ENCODE assay signal across 1 cellular context in the genomic region with DNA sequence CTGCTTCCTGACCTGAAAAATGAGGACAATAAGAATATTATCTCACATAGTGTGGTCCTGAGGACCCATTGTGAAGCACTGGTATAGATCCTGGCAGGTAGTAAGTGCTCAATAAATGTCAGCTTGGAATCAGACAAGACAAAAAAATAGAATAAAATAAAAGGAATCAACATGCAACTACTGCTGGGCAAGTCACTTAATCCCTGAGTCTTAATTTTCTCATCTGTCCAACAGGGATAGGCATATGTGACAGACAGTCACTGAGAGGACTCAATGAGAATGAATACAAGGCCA.
TF ChIP-seq lines count a peak whose summit lies in the region.

No MANE protein-coding gene starts in this region.

TF ChIP-seq in IMR-90, 13 proteins besides CTCF, POLR2A, EP300 and RAD21:
- TF ChIP-seq RFX5 (IDR thresholded peaks at IDR 0.05; ENCODE audit: low read depth, low read length) (no peak), MAZ (IDR thresholded peaks at IDR 0.05; ENCODE audit: borderline replicate concordance, low read depth, low read length) (no peak), MAFK (IDR thresholded peaks at IDR 0.05; ENCODE audit: low read depth, low read length) (no peak), CEBPB (IDR thresholded peaks at IDR 0.05; ENCODE audit: low read depth, low read length) (no peak), NFE2L2 (IDR thresholded peaks at IDR 0.05; ENCODE audit: low read depth, low read length) (no peak), MXI1 (IDR thresholded peaks at IDR 0.05; ENCODE audit: borderline replicate concordance, low read depth, low read length) (no peak), CHD1 (IDR thresholded peaks at IDR 0.05; ENCODE audit: low read depth, low read length) (no peak), RCOR1 (IDR thresholded peaks at IDR 0.05; ENCODE audit: insufficient replicate concordance, low read length) (no peak), FOS (IDR thresholded peaks at IDR 0.05; ENCODE audit: low read depth, low read length) (no peak), BHLHE40 (IDR thresholded peaks at IDR 0.05; ENCODE audit: low read depth, low read length) (no peak), SMC3 (IDR thresholded peaks at IDR 0.05; ENCODE audit: low read depth, low read length) (no peak)
- TF ChIP-seq, protein P1, sequence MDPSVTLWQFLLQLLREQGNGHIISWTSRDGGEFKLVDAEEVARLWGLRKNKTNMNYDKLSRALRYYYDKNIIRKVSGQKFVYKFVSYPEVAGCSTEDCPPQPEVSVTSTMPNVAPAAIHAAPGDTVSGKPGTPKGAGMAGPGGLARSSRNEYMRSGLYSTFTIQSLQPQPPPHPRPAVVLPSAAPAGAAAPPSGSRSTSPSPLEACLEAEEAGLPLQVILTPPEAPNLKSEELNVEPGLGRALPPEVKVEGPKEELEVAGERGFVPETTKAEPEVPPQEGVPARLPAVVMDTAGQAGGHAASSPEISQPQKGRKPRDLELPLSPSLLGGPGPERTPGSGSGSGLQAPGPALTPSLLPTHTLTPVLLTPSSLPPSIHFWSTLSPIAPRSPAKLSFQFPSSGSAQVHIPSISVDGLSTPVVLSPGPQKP (IDR thresholded peaks at IDR 0.05; ENCODE audit: borderline replicate concordance, low read depth, low read length), result no peak
- TF ChIP-seq, protein P2, sequence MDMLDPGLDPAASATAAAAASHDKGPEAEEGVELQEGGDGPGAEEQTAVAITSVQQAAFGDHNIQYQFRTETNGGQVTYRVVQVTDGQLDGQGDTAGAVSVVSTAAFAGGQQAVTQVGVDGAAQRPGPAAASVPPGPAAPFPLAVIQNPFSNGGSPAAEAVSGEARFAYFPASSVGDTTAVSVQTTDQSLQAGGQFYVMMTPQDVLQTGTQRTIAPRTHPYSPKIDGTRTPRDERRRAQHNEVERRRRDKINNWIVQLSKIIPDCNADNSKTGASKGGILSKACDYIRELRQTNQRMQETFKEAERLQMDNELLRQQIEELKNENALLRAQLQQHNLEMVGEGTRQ (IDR thresholded peaks at IDR 0.05; ENCODE audit: low read depth, low read length), result no peak
TF ChIP-seq in IMR-90: peak in this region for 0.
